In the genomic region with DNA sequence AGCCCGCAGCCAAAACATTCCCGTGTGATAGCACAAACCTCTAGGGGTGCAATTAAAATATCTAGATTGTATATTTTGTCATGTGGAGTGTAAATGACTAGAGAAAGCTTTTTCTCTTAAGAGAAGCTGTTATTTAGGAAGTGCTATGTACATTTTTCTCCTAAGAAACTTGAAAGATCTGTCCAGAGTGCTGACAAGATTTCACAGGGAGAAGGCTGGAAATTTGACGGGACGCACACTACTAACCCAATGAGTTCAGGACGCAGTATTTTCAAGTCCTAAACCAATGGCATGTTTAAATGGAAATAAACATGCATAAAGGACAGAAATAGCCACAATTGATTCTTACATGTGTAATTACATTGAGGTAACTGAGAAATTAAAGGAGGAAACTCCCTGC, we compare ENCODE assay signal across 9 cellular contexts. TPM values are rescaled to one million over a fixed set of nuclear protein-coding genes. Genes with fewer than 3 reads are reported as not detected.
"Had no signal": no experiment of that assay in that cellular context is flagged by ENCODE, and none has a peak within 500 bp of the region (broad histone marks: within the 10 kb centered on the region; RNA-seq: fewer than 3 reads in every experiment).

No MANE protein-coding gene starts in this region.

RNA-seq across cellular contexts. Expression of a gene that starts 3.9 kb away (rescaled TPM):
- total RNA-seq: activated B cell treated with CpG ODN at 0.5 μM for 24 hours; activated CD8-positive, alpha-beta T cell treated with anti-CD3 and anti-CD28 coated beads for 36 hours; activated T-cell treated with anti-CD3 and anti-CD28 coated beads, Interleukin-2, amount 50 U/mL, for 4 hours; esophagus mucosa; gastrocnemius medialis; left ventricle myocardium inferior; T-helper 2 cell treated with Interferon-gamma antibody and Interleukin-4, amounts not matched to agents 100 ng/mL and 5 ng/mL, for 36 hours; vagina had no signal
- polyA plus RNA-seq: small intestine had no signal
